30 cellular contexts compared by ENCODE assay signal in genomic region chr11:92259861-92260260, GRCh38. TPM values are rescaled to one million over a fixed set of nuclear protein-coding genes. Genes with fewer than 3 reads are reported as not detected.
DNase-seq lines count a peak whose midpoint lies in the region; ATAC-seq and TF ChIP-seq lines count a peak whose summit lies in the region.
"Had no signal": no experiment of that assay in that cellular context is flagged by ENCODE, and none has a peak within 500 bp of the region (broad histone marks: within the 10 kb centered on the region; RNA-seq: fewer than 3 reads in every experiment).

No MANE protein-coding gene starts in this region.

- no peak overlapping the region for H3K9ac ChIP-seq in endodermal cell (ENCODE audit: extremely low read depth, low read length, poor library complexity, severe bottlenecking)
- H3K9ac ChIP-seq in skeletal muscle satellite cell (ENCODE audit: low read depth, low read length): no peak overlapping the region

- H3K27ac Mint-ChIP-seq in endodermal cell (no peak overlapping the region), immature natural killer cell (no peak overlapping the region)
- no peak overlapping the region for H3K27ac Mint-ChIP-seq in activated CD8-positive, alpha-beta T cell treated with anti-CD3 and anti-CD28 coated beads for 36 hours
- H3K27ac Mint-ChIP-seq: activated naive CD4-positive, alpha-beta T cell treated with anti-CD3 and anti-CD28 coated beads, Interleukin-2, amount 50 U/mL, for 24 hours; CD8-positive, alpha-beta T cell; dendritic cell treated with granulocyte-macrophage colony-stimulating factor and Interleukin-4, amounts not matched to agents 40 ng/mL and 50 ng/mL, for 4 days; T-helper 2 cell treated with Interferon-gamma antibody and Interleukin-4, amounts not matched to agents 5 μg/mL and 100 μg/mL, for 36 hours had no signal

- no peaks in the 10 kb centered on the region for H3K9me3 ChIP-seq in endodermal cell (ENCODE audit: control insufficient read depth, low read length)
- H3K9me3 ChIP-seq in skeletal muscle satellite cell (replicated peaks; ENCODE audit: low read length): no peaks in the 10 kb centered on the region
- H3K9me3 ChIP-seq: gastroesophageal sphincter, mucosa of descending colon, neutrophil, prostate gland, upper lobe of left lung had no signal

- H3K36me3 ChIP-seq in endodermal cell (ENCODE audit: control insufficient read depth, insufficient read depth, low read length) (no peaks in the 10 kb centered on the region), skeletal muscle satellite cell (ENCODE audit: insufficient read depth, low read length) (no peaks in the 10 kb centered on the region)
- H3K36me3 ChIP-seq: gastroesophageal sphincter, neutrophil, prostate gland, upper lobe of left lung had no signal

- H3K27me3 Mint-ChIP-seq in endodermal cell (ENCODE audit: insufficient read depth) (no peaks in the 10 kb centered on the region), immature natural killer cell (ENCODE audit: low read depth in 3 of 3) (no peaks in the 10 kb centered on the region)
- no peaks in the 10 kb centered on the region for H3K27me3 Mint-ChIP-seq in activated CD8-positive, alpha-beta T cell treated with anti-CD3 and anti-CD28 coated beads for 36 hours
- H3K27me3 Mint-ChIP-seq: activated naive CD4-positive, alpha-beta T cell treated with anti-CD3 and anti-CD28 coated beads, Interleukin-2, amount 50 U/mL, for 24 hours; dendritic cell treated with granulocyte-macrophage colony-stimulating factor and Interleukin-4, amounts not matched to agents 40 ng/mL and 50 ng/mL, for 4 days had no signal

- H3K36me3 Mint-ChIP-seq in endodermal cell (ENCODE audit: low read depth): no peaks in the 10 kb centered on the region
- no peaks in the 10 kb centered on the region for H3K36me3 Mint-ChIP-seq in activated CD8-positive, alpha-beta T cell treated with anti-CD3 and anti-CD28 coated beads for 36 hours (ENCODE audit: low read depth)
- H3K36me3 Mint-ChIP-seq in immature natural killer cell: no peaks in the 10 kb centered on the region
- H3K36me3 Mint-ChIP-seq: activated naive CD4-positive, alpha-beta T cell treated with anti-CD3 and anti-CD28 coated beads, Interleukin-2, amount 50 U/mL, for 24 hours; CD8-positive, alpha-beta T cell had no signal

- WGBS in endodermal cell (ENCODE audit: insufficient coverage in 1 of 2, insufficient read length in 1 of 2), 2 experiments: 97% methylated on average over 3 of the region's 4 CpGs; no CpG with 5 or more reads in 1 of the 2 experiments

- no peaks in the 10 kb centered on the region for H3K27me3 ChIP-seq in endodermal cell (ENCODE audit: control insufficient read depth, insufficient read depth, low read length, poor library complexity, severe bottlenecking)
- no peaks in the 10 kb centered on the region for H3K27me3 ChIP-seq in skeletal muscle satellite cell (ENCODE audit: control insufficient read depth, insufficient read depth, low read length)
- H3K27me3 ChIP-seq: gastroesophageal sphincter, neutrophil, upper lobe of left lung had no signal

- ATAC-seq in activated CD8-positive, alpha-beta T cell treated with anti-CD3 and anti-CD28 coated beads for 36 hours: no peak
- ATAC-seq: CD8-positive, alpha-beta T cell; gastroesophageal sphincter; GM12878; mucosa of descending colon had no signal

- H3K4me1 Mint-ChIP-seq in endodermal cell: peaks cover 16% of the 10 kb centered on the region
- no peaks in the 10 kb centered on the region for H3K4me1 Mint-ChIP-seq in activated CD8-positive, alpha-beta T cell treated with anti-CD3 and anti-CD28 coated beads for 36 hours (ENCODE audit: low read depth)
- H3K4me1 Mint-ChIP-seq in immature natural killer cell: no peaks in the 10 kb centered on the region
- H3K4me1 Mint-ChIP-seq: activated naive CD4-positive, alpha-beta T cell treated with anti-CD3 and anti-CD28 coated beads, Interleukin-2, amount 50 U/mL, for 24 hours had no signal

- peak overlapping the region; percentile 16 for H3K27ac ChIP-seq in endodermal cell (ENCODE audit: low read depth, low read length)
- H3K27ac ChIP-seq: gastroesophageal sphincter, neutrophil, prostate gland, RWPE1, skin epidermis, upper lobe of left lung had no signal

- H3K4me3 Mint-ChIP-seq in endodermal cell: no peak overlapping the region
- no peak overlapping the region for H3K4me3 Mint-ChIP-seq in activated CD8-positive, alpha-beta T cell treated with anti-CD3 and anti-CD28 coated beads for 36 hours
- no peak overlapping the region for H3K4me3 Mint-ChIP-seq in immature natural killer cell
- H3K4me3 Mint-ChIP-seq: activated naive CD4-positive, alpha-beta T cell treated with anti-CD3 and anti-CD28 coated beads, Interleukin-2, amount 50 U/mL, for 24 hours; CD8-positive, alpha-beta T cell; dendritic cell treated with granulocyte-macrophage colony-stimulating factor and Interleukin-4, amounts not matched to agents 40 ng/mL and 50 ng/mL, for 4 days; T-helper 2 cell treated with Interferon-gamma antibody and Interleukin-4, amounts not matched to agents 5 μg/mL and 100 μg/mL, for 36 hours had no signal

- DNase-seq in NCI-H187 (lab: John Stamatoyannopoulos, UW) (peak; percentile 15 to 45), NCI-H187 treated with DMSO at 0.1 percent for 48 hours (lab: John Stamatoyannopoulos, UW) (no peak), NCI-H774 (lab: John Stamatoyannopoulos, UW) (peak; percentile 9), endodermal cell (no peak), immature natural killer cell (no peak), cerebellar cortex (ENCODE audit: low spot score) (no peak)
- no peak for DNase-seq in activated CD8-positive, alpha-beta T cell treated with anti-CD3 and anti-CD28 coated beads for 36 hours
- DNase-seq: activated CD4-positive, alpha-beta T cell treated with anti-CD3 and anti-CD28 coated beads, Interleukin-2, amount 50 U/mL, for 1 hour; AML-193; CD8-positive, alpha-beta T cell; DND-41; H7; Karpas-422; mucosa of descending colon; MV-4-11; NCI-H2029; NCI-H446 treated with DMSO at 0.1 percent for 48 hours; stimulated activated CD4-positive, alpha-beta T cell treated with anti-CD3 and anti-CD28 coated beads, Interleukin-1b, Interleukin-23, amount 100 ng/mL, for 48 hours; substantia nigra; upper lobe of left lung had no signal

- H3K4me2 ChIP-seq in skeletal muscle satellite cell (ENCODE audit: low read length): peak overlapping the region; percentile 53

- H3K4me1 ChIP-seq in endodermal cell (ENCODE audit: control insufficient read depth, insufficient read depth, low read length) (peaks cover 5% of the 10 kb centered on the region), skeletal muscle satellite cell (ENCODE audit: control insufficient read depth, insufficient read depth, low read length) (no peaks in the 10 kb centered on the region)
- H3K4me1 ChIP-seq: gastroesophageal sphincter, prostate gland, upper lobe of left lung had no signal

- H3K4me3 ChIP-seq in endodermal cell (ENCODE audit: low read length): no peak overlapping the region
- H3K4me3 ChIP-seq in skeletal muscle satellite cell (ENCODE audit: low read length): no peak overlapping the region
- H3K4me3 ChIP-seq: gastroesophageal sphincter, GM12878, mucosa of descending colon, prostate gland, skin epidermis, upper lobe of left lung had no signal

- intact Hi-C loops in activated CD8-positive, alpha-beta T cell treated with anti-CD3 and anti-CD28 coated beads for 36 hours (cut with micrococcal nuclease): no loop called here

- H3K9me3 Mint-ChIP-seq in endodermal cell (no peaks in the 10 kb centered on the region), immature natural killer cell (peaks cover 0 to 18% (median 5%) of the 10 kb centered on the region in 6 donors)
- no peaks in the 10 kb centered on the region for H3K9me3 Mint-ChIP-seq in activated CD8-positive, alpha-beta T cell treated with anti-CD3 and anti-CD28 coated beads for 36 hours
- H3K9me3 Mint-ChIP-seq: activated naive CD4-positive, alpha-beta T cell treated with anti-CD3 and anti-CD28 coated beads, Interleukin-2, amount 50 U/mL, for 24 hours; CD8-positive, alpha-beta T cell; dendritic cell treated with granulocyte-macrophage colony-stimulating factor and Interleukin-4, amounts not matched to agents 40 ng/mL and 50 ng/mL, for 4 days; T-helper 2 cell treated with Interferon-gamma antibody and Interleukin-4, amounts not matched to agents 5 μg/mL and 100 μg/mL, for 36 hours had no signal

- POLR2A ChIA-PET in activated CD8-positive, alpha-beta T cell treated with anti-CD3 and anti-CD28 coated beads for 36 hours (lab: Charles Lee): no interaction called here

- no peak for TF ChIP-seq CTCF in endodermal cell (conservative IDR thresholded peaks at IDR 0.05)
- TF ChIP-seq CTCF in activated CD8-positive, alpha-beta T cell treated with anti-CD3 and anti-CD28 coated beads for 36 hours (IDR thresholded peaks at IDR 0.05): no peak

- CTCF ChIA-PET in activated CD8-positive, alpha-beta T cell treated with anti-CD3 and anti-CD28 coated beads for 36 hours (lab: Charles Lee): no interaction called here

RNA-seq across cellular contexts. Expression of gene FAT3, which starts 35.2 kb away (rescaled TPM):
- total RNA-seq in endodermal cell: 10 to 100 TPM; 11.6 to 24.9 TPM
- 11.5 TPM for polyA plus RNA-seq in endodermal cell (2013, experiment 1 of 2)
- 12.7 TPM for polyA plus RNA-seq in endodermal cell (2013, experiment 2 of 2)
- 1.5 and 3.1 TPM in 2 replicates for total RNA-seq in skeletal muscle satellite cell (2012; rRNA removed)
- not detected for total RNA-seq in activated CD8-positive, alpha-beta T cell treated with anti-CD3 and anti-CD28 coated beads for 36 hours
- not detected for polyA plus RNA-seq in immature natural killer cell
- total RNA-seq: CD8-positive, alpha-beta T cell; GM12878 had no signal

Comparison
In these comparisons a context has a peak if more than half of its experiments do, and no peak if none do; other contexts are left out.
1. DNase-seq: peak in NCI-H187 (2 of 2) and NCI-H774 (single experiment); none in NCI-H187 treated with DMSO at 0.1 percent for 48 hours (single experiment), endodermal cell (single experiment), activated CD8-positive, alpha-beta T cell treated with anti-CD3 and anti-CD28 coated beads for 36 hours (single experiment), immature natural killer cell (0 of 3) and cerebellar cortex (single experiment).
2. RNA of gene FAT3, which starts 35.2 kb away (total RNA-seq): 11.6 to 24.9 TPM in endodermal cell; not detected in activated CD8-positive, alpha-beta T cell treated with anti-CD3 and anti-CD28 coated beads for 36 hours; every median in the first group is over 10 times any median in the second.